In genomic region chr12:67728296-67728666, GRCh38 we compare ENCODE assay signal across 25 cellular contexts.
A peak's percentile ranks its signal among the peaks of the same experiment; 100 is the strongest.
DNase-seq lines count a peak whose midpoint lies in the region; ATAC-seq and TF ChIP-seq lines count a peak whose summit lies in the region.
"Had no signal": no experiment of that assay in that cellular context is flagged by ENCODE, and none has a peak within 500 bp of the region (broad histone marks: within the 10 kb centered on the region; RNA-seq: fewer than 3 reads in every experiment).

No MANE protein-coding gene starts in this region.

- H3K4me3 Mint-ChIP-seq in naive thymus-derived CD8-positive, alpha-beta T cell, result no peak overlapping the region
- H3K4me3 Mint-ChIP-seq: CD4-positive, alpha-beta T cell had no signal

- peak; percentile 38 for DNase-seq in left ventricle myocardium superior
- no peak for DNase-seq in Right ventricle myocardium inferior (ENCODE audit: missing footprints)
- DNase-seq in SK-N-DZ (ENCODE audit: low spot score), result peak; percentile 91
- DNase-seq in islet precursor cell, result peak; percentile 14
- DNase-seq in tibial nerve (ENCODE audit: low spot score in 2 of 2), result no peak
- no peak for DNase-seq in naive thymus-derived CD8-positive, alpha-beta T cell
- DNase-seq: CD4-positive, alpha-beta T cell; COR-L47; DMS53; HCEC 1CT; IMR-90; KG1; MM.1S; NCI-H1417; NCI-H1694 treated with DMSO at 0.1 percent for 48 hours; NCI-H2081; NCI-H2171 treated with DMSO at 0.1 percent for 48 hours; NCI-H446; NCI-H526; NCI-H82; NK-92 treated with Interleukin-12 subunit alpha and Interleukin-12 subunit beta, amount 100 ng/mL, for 24 hours; PC-3 had no signal

- intact Hi-C loops in left ventricle myocardium superior (cut with micrococcal nuclease) (no loop called here), Right ventricle myocardium inferior (cut with DNase I) (loop anchor here (5.0 kb wide), 1 partner anchor 69 kb away; no protein-coding TSS in a partner anchor)

- POLR2A ChIA-PET in naive thymus-derived CD8-positive, alpha-beta T cell (lab: Charles Lee), result no interaction called here

- 72 to 74% methylated on average over 3 of the region's 3 CpGs for WGBS in tibial nerve, 2 donors

- H3K36me3 Mint-ChIP-seq in naive thymus-derived CD8-positive, alpha-beta T cell, result no peaks in the 10 kb centered on the region

- no peak overlapping the region for H3K27ac ChIP-seq in tibial nerve
- H3K27ac ChIP-seq: BLaER1 treated with 17β-estradiol and CSF1 and Interleukin-3, amounts not matched to agents 10 nM and 100 nM; SK-N-MC had no signal

- peaks cover 0 to 1% (median 0%) of the 10 kb centered on the region in 4 donors for H3K4me1 Mint-ChIP-seq in naive thymus-derived CD8-positive, alpha-beta T cell

- TF ChIP-seq CTCF in tibial nerve (IDR thresholded peaks at IDR 0.05), result no peak

- H3K27me3 Mint-ChIP-seq in naive thymus-derived CD8-positive, alpha-beta T cell, result peaks cover 0 to 1% (median 0%) of the 10 kb centered on the region in 5 donors
- H3K27me3 Mint-ChIP-seq: CD4-positive, alpha-beta T cell had no signal

- H3K9me3 Mint-ChIP-seq in naive thymus-derived CD8-positive, alpha-beta T cell, result no peaks in the 10 kb centered on the region
- H3K9me3 Mint-ChIP-seq: CD4-positive, alpha-beta T cell had no signal

- H3K4me3 ChIP-seq in tibial nerve, result no peak overlapping the region
- H3K4me3 ChIP-seq: BLaER1 treated with 17β-estradiol and CSF1 and Interleukin-3, amounts not matched to agents 10 nM and 100 nM; SK-N-MC had no signal

- H3K27ac Mint-ChIP-seq in naive thymus-derived CD8-positive, alpha-beta T cell, result no peak overlapping the region
- H3K27ac Mint-ChIP-seq: CD4-positive, alpha-beta T cell had no signal

- no peaks in the 10 kb centered on the region for H3K27me3 ChIP-seq in tibial nerve
- H3K27me3 ChIP-seq: BLaER1 treated with 17β-estradiol and CSF1 and Interleukin-3, amounts not matched to agents 10 nM and 100 nM had no signal

- peak; percentile 63 for ATAC-seq in left ventricle myocardium superior
- no peak for ATAC-seq in Right ventricle myocardium inferior
- no peak for ATAC-seq in HG02798 (IDR thresholded peaks at IDR 0.05; ENCODE audit: poor library complexity, unreplicated experiment)
- no peak for ATAC-seq in naive thymus-derived CD8-positive, alpha-beta T cell
- ATAC-seq: PC-3 had no signal

- H3K36me3 ChIP-seq in tibial nerve, result no peaks in the 10 kb centered on the region
- H3K36me3 ChIP-seq: BLaER1 treated with 17β-estradiol and CSF1 and Interleukin-3, amounts not matched to agents 10 nM and 100 nM had no signal

- no peaks in the 10 kb centered on the region for H3K9me3 ChIP-seq in tibial nerve
- H3K9me3 ChIP-seq: BLaER1 treated with 17β-estradiol and CSF1 and Interleukin-3, amounts not matched to agents 10 nM and 100 nM had no signal

- TF ChIP-seq EP300 in tibial nerve (IDR thresholded peaks at IDR 0.05), result no peak

- no peak for TF ChIP-seq POLR2A in tibial nerve (IDR thresholded peaks at IDR 0.05)

- H3K4me1 ChIP-seq in tibial nerve, result no peaks in the 10 kb centered on the region

Comparison
In these comparisons a context has a peak if more than half of its experiments do, and no peak if none do; other contexts are left out.
1. DNase-seq: peak in left ventricle myocardium superior (single experiment), SK-N-DZ (single experiment) and islet precursor cell (single experiment); none in Right ventricle myocardium inferior (single experiment), tibial nerve (0 of 2) and naive thymus-derived CD8-positive, alpha-beta T cell (0 of 10).